Comparison of ENCODE assay signal across 2 cellular contexts in the genomic region with DNA sequence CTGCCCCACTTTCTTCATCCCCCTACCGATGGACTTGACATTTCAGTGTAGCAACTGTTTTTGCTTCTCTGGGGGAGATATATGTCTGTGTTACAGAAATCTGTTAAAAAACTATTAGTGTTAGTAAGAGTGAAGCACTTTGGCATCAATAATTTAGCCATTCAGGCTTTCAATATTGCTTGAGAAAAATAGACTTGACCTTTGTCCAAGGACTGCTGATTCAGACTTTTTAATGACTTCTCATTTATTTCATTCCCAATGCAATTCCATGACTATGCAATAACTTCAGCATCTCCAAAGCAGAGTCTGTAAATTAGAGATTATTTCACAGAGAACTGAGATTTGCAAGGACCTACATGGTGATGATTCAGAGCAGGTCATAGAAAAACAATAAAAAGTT.
TF ChIP-seq lines count a peak whose summit lies in the region.

No MANE protein-coding gene starts in this region.

TF ChIP-seq in HepG2, 621 proteins besides CTCF, POLR2A, EP300 and RAD21:
- TF ChIP-seq ZIK1 (CRISPR knock-in tag; IDR thresholded peaks at IDR 0.05; ENCODE audit: borderline replicate concordance, low read depth), result no peak
- peak; percentile 54 to 80; a peak in 3 of 4 replicates for TF ChIP-seq MAFK (conservative IDR thresholded peaks at IDR 0.05 in 1 of 2, IDR thresholded peaks at IDR 0.05 in 1 of 2; ENCODE audit: low read length in 2 of 2)
- peak; percentile 69 for TF ChIP-seq MAFF (IDR thresholded peaks at IDR 0.05; ENCODE audit: low read depth, low read length)

TF ChIP-seq in K562, 482 proteins besides CTCF, POLR2A, EP300 and RAD21 (continued from another document):
- peak; percentile 44; the same call in 1 of the 2 replicates for TF ChIP-seq ZNF316 (IDR thresholded peaks at IDR 0.05)
- TF ChIP-seq, protein P1, sequence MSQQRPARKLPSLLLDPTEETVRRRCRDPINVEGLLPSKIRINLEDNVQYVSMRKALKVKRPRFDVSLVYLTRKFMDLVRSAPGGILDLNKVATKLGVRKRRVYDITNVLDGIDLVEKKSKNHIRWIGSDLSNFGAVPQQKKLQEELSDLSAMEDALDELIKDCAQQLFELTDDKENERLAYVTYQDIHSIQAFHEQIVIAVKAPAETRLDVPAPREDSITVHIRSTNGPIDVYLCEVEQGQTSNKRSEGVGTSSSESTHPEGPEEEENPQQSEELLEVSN (IDR thresholded peaks at IDR 0.05; ENCODE audit: borderline replicate concordance in 1 of 2, extremely low read depth in 1 of 2, insufficient read depth in 1 of 2, insufficient read length in 1 of 2, low read depth in 1 of 2, low read length in 1 of 2, poor library complexity in 1 of 2, severe bottlenecking in 1 of 2), result no peak
TF ChIP-seq in K562: peak in this region for 1.
